Comparison of ENCODE assay signal across 7 cellular contexts in the genomic region with DNA sequence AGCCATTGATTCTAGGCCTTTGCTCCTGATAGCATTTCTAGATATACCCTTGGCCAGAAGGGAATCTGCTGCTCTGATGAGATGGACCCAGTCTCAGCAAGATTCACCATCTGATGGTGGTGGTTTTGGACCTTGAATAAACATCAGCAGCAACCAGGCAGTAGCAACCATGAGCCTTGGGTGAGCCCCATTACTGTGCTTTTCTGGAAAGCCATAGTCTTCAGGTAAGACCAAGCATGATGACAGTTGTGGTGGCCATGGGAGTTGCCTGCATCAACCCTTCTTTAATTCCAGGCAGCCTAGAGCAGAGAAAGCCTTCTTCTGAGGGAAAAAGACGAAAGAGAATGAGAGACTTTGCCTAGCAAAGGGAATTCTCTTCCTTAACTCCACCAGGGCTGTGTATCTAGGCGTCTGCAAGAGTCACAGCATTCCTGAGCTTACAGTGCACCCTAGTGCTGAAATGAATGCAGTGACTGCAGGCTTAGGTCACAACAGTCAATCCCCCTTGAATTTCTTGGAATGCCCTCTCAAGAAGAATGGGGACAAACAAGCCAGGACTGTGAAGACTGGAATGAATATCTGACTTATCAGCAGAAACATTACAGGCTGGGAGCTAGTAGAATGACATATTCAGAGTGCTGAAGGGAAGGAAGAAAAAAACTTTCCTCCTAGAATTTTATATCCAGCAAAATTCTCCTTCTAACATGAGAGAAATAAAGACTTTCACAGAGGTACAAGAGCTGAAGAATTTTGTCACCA.
DNase-seq lines count a peak whose midpoint lies in the region; ATAC-seq and TF ChIP-seq lines count a peak whose summit lies in the region.

No MANE protein-coding gene starts in this region.

- ATAC-seq in GM18520 (IDR thresholded peaks at IDR 0.05; ENCODE audit: unreplicated experiment) (peak; percentile 65), HG03159 (IDR thresholded peaks at IDR 0.05; ENCODE audit: unreplicated experiment) (peak; percentile 76), foreskin keratinocyte (no peak), GM21619 (IDR thresholded peaks at IDR 0.05; ENCODE audit: unreplicated experiment) (no peak)

- DNase-seq in OCI-M1 (lab: John Stamatoyannopoulos, UW) (peak; percentile 73), foreskin keratinocyte (peak; percentile 2 to 53), middle frontal gyrus (ENCODE audit: extremely low spot score, low spot score) (no peak), C1 segment of cervical spinal cord (lab: John Stamatoyannopoulos, UW) (no peak)

- H3K4me1 ChIP-seq in foreskin keratinocyte = no peaks in the 10 kb centered on the region

- H3K27me3 ChIP-seq in foreskin keratinocyte = no peaks in the 10 kb centered on the region

- H3K27ac ChIP-seq in foreskin keratinocyte = no peak overlapping the region

- peak; percentile 35 for TF ChIP-seq CTCF in foreskin keratinocyte (conservative IDR thresholded peaks at IDR 0.05)

Comparison
In these comparisons a context has a peak if more than half of its experiments do, and no peak if none do; other contexts are left out.
1. ATAC-seq: peak in GM18520 (single experiment) and HG03159 (single experiment); none in foreskin keratinocyte (single experiment) and GM21619 (single experiment).
2. DNase-seq: peak in OCI-M1 (single experiment) and foreskin keratinocyte (2 of 2); none in middle frontal gyrus (single experiment) and C1 segment of cervical spinal cord (0 of 14).